29 cellular contexts compared by ENCODE assay signal in the genomic region with DNA sequence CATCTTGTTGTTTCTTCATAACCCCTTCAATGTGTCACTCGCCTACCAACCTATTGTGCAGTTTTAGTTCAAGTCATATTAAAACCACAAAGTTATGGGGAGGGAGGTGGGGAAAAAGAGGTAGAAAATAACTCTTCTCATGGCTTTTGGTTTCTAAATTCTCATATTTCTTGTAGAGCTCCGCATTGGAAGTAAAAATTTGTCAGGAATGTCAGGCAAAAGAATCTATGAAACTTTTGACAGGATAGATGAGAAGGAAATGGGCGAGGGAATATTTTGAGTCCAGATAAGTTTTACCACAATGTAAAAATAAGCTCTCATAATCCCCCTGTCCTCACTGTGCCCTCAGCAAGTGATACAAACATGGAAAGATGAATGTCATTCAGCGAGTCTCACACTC.
"Had no signal": no experiment of that assay in that cellular context is flagged by ENCODE, and none has a peak within 500 bp of the region (broad histone marks: within the 10 kb centered on the region; RNA-seq: fewer than 3 reads in every experiment).

No MANE protein-coding gene starts in this region.

- H3K9me3 ChIP-seq: esophagus muscularis mucosa, gastrocnemius medialis had no signal

- H3K36me3 ChIP-seq: brain microvascular endothelial cell, esophagus muscularis mucosa, gastrocnemius medialis had no signal

- H3K36me3 Mint-ChIP-seq: activated naive CD4-positive, alpha-beta T cell treated with anti-CD3 and anti-CD28 coated beads, Interleukin-2, amount 10 ng/mL, durations not matched to agents 7 days and 5 days; activated naive CD8-positive, alpha-beta T cell treated with anti-CD3 and anti-CD28 coated beads, Interleukin-2, amount 10 ng/mL, durations not matched to agents 7 days and 5 days had no signal

- H3K27me3 Mint-ChIP-seq: activated CD4-positive, alpha-beta memory T cell treated with anti-CD3 and anti-CD28 coated beads, Interleukin-2, amount 10 ng/mL, durations not matched to agents 7 days and 5 days; central memory CD8-positive, alpha-beta T cell had no signal

- H3K27ac Mint-ChIP-seq: activated CD4-positive, alpha-beta memory T cell treated with anti-CD3 and anti-CD28 coated beads, Interleukin-2, amount 10 ng/mL, durations not matched to agents 7 days and 5 days; activated CD4-positive, alpha-beta T cell treated with anti-CD3 and anti-CD28 coated beads for 36 hours; activated CD4-positive, alpha-beta T cell treated with anti-CD3 and anti-CD28 coated beads, Interleukin-2, amount 10 ng/mL, durations not matched to agents 7 days and 5 days; activated naive CD4-positive, alpha-beta T cell treated with anti-CD3 and anti-CD28 coated beads, Interleukin-2, amount 10 ng/mL, durations not matched to agents 7 days and 5 days; activated naive CD4-positive, alpha-beta T cell treated with anti-CD3 and anti-CD28 coated beads, Interleukin-2, amount 50 U/mL, for 72 hours; activated naive CD8-positive, alpha-beta T cell treated with anti-CD3 and anti-CD28 coated beads, Interleukin-2, amount 10 ng/mL, durations not matched to agents 7 days and 5 days; activated T-cell treated with anti-CD3 and anti-CD28 coated beads, Interleukin-2, amount 50 U/mL, for 24 hours; activated T-cell treated with anti-CD3 and anti-CD28 coated beads, Interleukin-2, amount 50 U/mL, for 72 hours; effector memory CD8-positive, alpha-beta T cell had no signal

- DNase-seq: activated CD4-positive, alpha-beta memory T cell treated with anti-CD3 and anti-CD28 coated beads, Interleukin-2, amount 10 ng/mL, durations not matched to agents 7 days and 5 days; activated CD4-positive, alpha-beta T cell treated with anti-CD3 and anti-CD28 coated beads for 36 hours; activated CD4-positive, alpha-beta T cell treated with anti-CD3 and anti-CD28 coated beads, Interleukin-2, amount 10 ng/mL, durations not matched to agents 7 days and 5 days; activated CD4-positive, alpha-beta T cell treated with anti-CD3 and anti-CD28 coated beads, Interleukin-2, amount 50 U/mL, for 4 hours; activated CD4-positive, CD25-positive, alpha-beta regulatory T cell; activated CD4-positive, CD25-positive, alpha-beta regulatory T cell treated with anti-CD3 and anti-CD28 coated beads, Interleukin-2, amount 50 U/mL, for 72 hours; activated CD8-positive, alpha-beta memory T cell treated with anti-CD3 and anti-CD28 coated beads, Interleukin-2, amount 50 U/mL, for 48 hours; activated gamma-delta T cell; activated naive CD4-positive, alpha-beta T cell; activated naive CD4-positive, alpha-beta T cell treated with anti-CD3 and anti-CD28 coated beads, Interleukin-2, amount 10 ng/mL, durations not matched to agents 7 days and 5 days; activated naive CD8-positive, alpha-beta T cell treated with anti-CD3 and anti-CD28 coated beads, Interleukin-2, amount 10 ng/mL, durations not matched to agents 7 days and 5 days; activated T-cell treated with anti-CD3 and anti-CD28 coated beads for 4 hours; activated T-cell treated with anti-CD3 and anti-CD28 coated beads, Interleukin-2, amount 50 U/mL, for 24 hours; activated T-cell treated with anti-CD3 and anti-CD28 coated beads, Interleukin-2, amount 50 U/mL, for 72 hours; amniotic stem cell; anterior cingulate cortex; brain microvascular endothelial cell; cortex of kidney; dermis blood vessel endothelial cell; effector CD4-positive, alpha-beta T cell; effector memory CD8-positive, alpha-beta T cell; erythroblast; foreskin keratinocyte; gastrocnemius medialis; glutamatergic neuron; T-helper 2 cell had no signal

- H3K27me3 ChIP-seq: brain microvascular endothelial cell, esophagus muscularis mucosa, gastrocnemius medialis had no signal

- H3K9me3 Mint-ChIP-seq: activated naive CD4-positive, alpha-beta T cell treated with anti-CD3 and anti-CD28 coated beads, Interleukin-2, amount 10 ng/mL, durations not matched to agents 7 days and 5 days; activated T-cell treated with anti-CD3 and anti-CD28 coated beads, Interleukin-2, amount 50 U/mL, for 72 hours; central memory CD8-positive, alpha-beta T cell; effector memory CD8-positive, alpha-beta T cell had no signal

- H3K27ac ChIP-seq: brain microvascular endothelial cell, esophagus muscularis mucosa, foreskin keratinocyte, gastrocnemius medialis had no signal

- H3K4me3 ChIP-seq: esophagus muscularis mucosa, gastrocnemius medialis had no signal

- H3K4me1 Mint-ChIP-seq: activated CD4-positive, alpha-beta memory T cell treated with anti-CD3 and anti-CD28 coated beads, Interleukin-2, amount 10 ng/mL, durations not matched to agents 7 days and 5 days; activated CD4-positive, alpha-beta T cell treated with anti-CD3 and anti-CD28 coated beads for 36 hours; activated CD4-positive, alpha-beta T cell treated with anti-CD3 and anti-CD28 coated beads, Interleukin-2, amount 10 ng/mL, durations not matched to agents 7 days and 5 days; activated naive CD4-positive, alpha-beta T cell treated with anti-CD3 and anti-CD28 coated beads, Interleukin-2, amount 10 ng/mL, durations not matched to agents 7 days and 5 days; activated naive CD8-positive, alpha-beta T cell treated with anti-CD3 and anti-CD28 coated beads, Interleukin-2, amount 10 ng/mL, durations not matched to agents 7 days and 5 days; central memory CD8-positive, alpha-beta T cell had no signal

- H3K4me1 ChIP-seq: foreskin keratinocyte had no signal

- ATAC-seq: activated CD4-positive, alpha-beta T cell treated with anti-CD3 and anti-CD28 coated beads for 36 hours; activated naive CD4-positive, alpha-beta T cell treated with anti-CD3 and anti-CD28 coated beads, Interleukin-2, amount 50 U/mL, for 72 hours; activated T-cell treated with anti-CD3 and anti-CD28 coated beads, Interleukin-2, amount 50 U/mL, for 72 hours; effector memory CD8-positive, alpha-beta T cell; foreskin keratinocyte; gastrocnemius medialis had no signal

- H3K4me3 Mint-ChIP-seq: activated CD4-positive, alpha-beta memory T cell treated with anti-CD3 and anti-CD28 coated beads, Interleukin-2, amount 10 ng/mL, durations not matched to agents 7 days and 5 days; activated CD4-positive, alpha-beta T cell treated with anti-CD3 and anti-CD28 coated beads for 36 hours; activated CD4-positive, alpha-beta T cell treated with anti-CD3 and anti-CD28 coated beads, Interleukin-2, amount 10 ng/mL, durations not matched to agents 7 days and 5 days; activated naive CD4-positive, alpha-beta T cell treated with anti-CD3 and anti-CD28 coated beads, Interleukin-2, amount 10 ng/mL, durations not matched to agents 7 days and 5 days; activated naive CD8-positive, alpha-beta T cell treated with anti-CD3 and anti-CD28 coated beads, Interleukin-2, amount 10 ng/mL, durations not matched to agents 7 days and 5 days; activated T-cell treated with anti-CD3 and anti-CD28 coated beads, Interleukin-2, amount 50 U/mL, for 24 hours; activated T-cell treated with anti-CD3 and anti-CD28 coated beads, Interleukin-2, amount 50 U/mL, for 72 hours; central memory CD8-positive, alpha-beta T cell; effector memory CD8-positive, alpha-beta T cell had no signal
